Comparison of ENCODE assay signal across 13 cellular contexts in genomic region chr9:115590016-115590415, GRCh38.
DNase-seq lines count a peak whose midpoint lies in the region; ATAC-seq and TF ChIP-seq lines count a peak whose summit lies in the region.
"Had no signal": no experiment of that assay in that cellular context is flagged by ENCODE, and none has a peak within 500 bp of the region (broad histone marks: within the 10 kb centered on the region; RNA-seq: fewer than 3 reads in every experiment).

No MANE protein-coding gene starts in this region.

- H3K4me3 ChIP-seq in A673 (ENCODE audit: low read depth, low read length, poor library complexity, severe bottlenecking): no peak overlapping the region
- no peak overlapping the region for H3K4me3 ChIP-seq in body of pancreas
- H3K4me3 ChIP-seq: tibial nerve had no signal

- intact Hi-C loops in A673 (cut with micrococcal nuclease; ENCODE audit: unreplicated experiment) (loop anchor here (5.0 kb wide), 3 partner anchors 562 to 1272 kb away; partner anchors contain the start of gene PAPPA), body of pancreas (cut with DNase I) (loop anchor here (10.0 kb wide), 2 partner anchors 985 to 1065 kb away; no protein-coding TSS in a partner anchor)

- CTCF ChIA-PET in A673 (lab: Charles Lee): no interaction called here

- H3K27ac ChIP-seq in A673 (ENCODE audit: low read depth, low read length, poor library complexity, severe bottlenecking): peak overlapping the region; percentile 39
- no peak overlapping the region for H3K27ac ChIP-seq in body of pancreas

- no peak for TF ChIP-seq POLR2A in body of pancreas (IDR thresholded peaks at IDR 0.05)

- H3K9me3 ChIP-seq in A673 (ENCODE audit: low read depth, low read length, poor library complexity, severe bottlenecking) (peaks cover 9% of the 10 kb centered on the region), body of pancreas (no peaks in the 10 kb centered on the region)

- no peaks in the 10 kb centered on the region for H3K36me3 ChIP-seq in A673 (ENCODE audit: insufficient read depth, low read length, poor library complexity, severe bottlenecking)
- H3K36me3 ChIP-seq in body of pancreas (replicated peaks in 1 of 2; ENCODE audit: insufficient read depth in 1 of 2, low read depth in 2 of 2): no peaks in the 10 kb centered on the region
- H3K36me3 ChIP-seq: tibial nerve had no signal

- H3K4me1 ChIP-seq in A673 (ENCODE audit: insufficient read depth, low read length, poor library complexity, severe bottlenecking) (peaks cover 44% of the 10 kb centered on the region), body of pancreas (no peaks in the 10 kb centered on the region)

- no peak for DNase-seq in A673 (ENCODE audit: low spot score)
- peak; percentile 91 for DNase-seq in HS-5 (ENCODE audit: low read depth)
- peak in 2 of 4 donors; percentile 10 to 43 for DNase-seq in body of pancreas
- DNase-seq in kidney glomerular epithelial cell (lab: John Stamatoyannopoulos, UW): peak; percentile 91
- DNase-seq in stimulated activated CD4-positive, alpha-beta T cell treated with anti-CD3 and anti-CD28 coated beads, Interleukin-2, amount 100 ng/mL, for 24 hours: no peak
- DNase-seq in NCI-H2171 (lab: John Stamatoyannopoulos, UW): no peak
- no peak for DNase-seq in NCI-H1930 (lab: John Stamatoyannopoulos, UW)
- DNase-seq: activated T-cell treated with anti-CD3 and anti-CD28 coated beads, Interleukin-2, amount 50 U/mL, for 24 hours; CD4-positive, CD25-positive, alpha-beta regulatory T cell; cerebellar nuclear complex; NCI-H774 had no signal

- TF ChIP-seq CTCF in A673 (conservative IDR thresholded peaks at IDR 0.05; ENCODE audit: low read depth, low read length): no peak
- TF ChIP-seq CTCF in body of pancreas (IDR thresholded peaks at IDR 0.05): no peak

- POLR2A ChIA-PET in A673 (lab: Charles Lee; ENCODE audit: low non-redundant PET): no interaction called here

- no TSS peak for BruUV-seq in A673 (replicated peaks; lab: Mats Ljungman, UMichigan)

- ATAC-seq in body of pancreas: peak; percentile 17
- ATAC-seq in GM18858 (IDR thresholded peaks at IDR 0.05; ENCODE audit: unreplicated experiment): no peak

- no peaks in the 10 kb centered on the region for H3K27me3 ChIP-seq in A673 (replicated peaks; ENCODE audit: insufficient read depth, low read depth, low read length, poor library complexity)
- no peaks in the 10 kb centered on the region for H3K27me3 ChIP-seq in body of pancreas
- H3K27me3 ChIP-seq: tibial nerve had no signal

Comparison
In these comparisons a context has a peak if more than half of its experiments do, and no peak if none do; other contexts are left out.
1. DNase-seq: peak in HS-5 (single experiment) and kidney glomerular epithelial cell (single experiment); none in A673 (single experiment), stimulated activated CD4-positive, alpha-beta T cell treated with anti-CD3 and anti-CD28 coated beads, Interleukin-2, amount 100 ng/mL, for 24 hours (0 of 2), NCI-H2171 (single experiment) and NCI-H1930 (0 of 2).